In the genomic region with DNA sequence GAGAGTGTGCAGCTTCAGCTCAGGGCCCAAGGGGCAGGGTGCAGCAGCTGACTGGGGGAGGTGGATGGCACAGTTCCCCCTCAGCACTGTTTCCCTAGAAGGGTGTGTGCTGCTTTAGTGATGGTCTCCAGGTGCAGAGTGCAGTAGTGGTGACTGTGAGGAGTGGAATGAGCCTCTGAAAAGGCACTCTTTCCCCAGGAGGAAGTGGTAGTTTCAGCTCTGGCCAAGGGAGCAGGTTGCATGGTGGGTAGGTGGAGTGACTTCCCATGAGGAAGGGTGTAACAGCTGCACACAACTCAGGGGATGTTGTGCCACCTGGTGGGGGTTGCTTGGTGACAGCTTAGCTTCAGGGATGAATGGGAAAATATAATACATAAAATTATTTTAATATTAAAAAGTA, we compare ENCODE assay signal across 8 cellular contexts.
DNase-seq lines count a peak whose midpoint lies in the region; ATAC-seq and TF ChIP-seq lines count a peak whose summit lies in the region.

No MANE protein-coding gene starts in this region.

- H3K27ac Mint-ChIP-seq in neural progenitor cell = peak overlapping the region; percentile 7

- no peaks in the 10 kb centered on the region for H3K79me2 ChIP-seq in neural progenitor cell (ENCODE audit: low read depth)

- no peaks in the 10 kb centered on the region for H3K4me1 Mint-ChIP-seq in neural progenitor cell

- H3K9me3 ChIP-seq in neural progenitor cell (ENCODE audit: low read depth) = no peaks in the 10 kb centered on the region

- no peak overlapping the region for H3K4me2 ChIP-seq in neural progenitor cell

- no peak overlapping the region for H3K4me3 Mint-ChIP-seq in neural progenitor cell

- H3K27ac ChIP-seq in neural progenitor cell = no peak overlapping the region

- peak overlapping the region; percentile 50 for H2AFZ ChIP-seq in neural progenitor cell (replicated peaks)

- peaks cover 3% of the 10 kb centered on the region for H3K9me3 Mint-ChIP-seq in neural progenitor cell

- ATAC-seq in HG03175 (IDR thresholded peaks at IDR 0.05; ENCODE audit: unreplicated experiment) (peak; percentile 67), HG02798 (IDR thresholded peaks at IDR 0.05; ENCODE audit: poor library complexity, unreplicated experiment) (no peak)

- no peaks in the 10 kb centered on the region for H4K20me1 ChIP-seq in neural progenitor cell (ENCODE audit: low read depth)

- H3K9ac ChIP-seq in neural progenitor cell = no peak overlapping the region

- no peaks in the 10 kb centered on the region for H3K36me3 Mint-ChIP-seq in neural progenitor cell

- no peak overlapping the region for H3K4me3 ChIP-seq in neural progenitor cell

- H3K36me3 ChIP-seq in neural progenitor cell = no peaks in the 10 kb centered on the region

- no peaks in the 10 kb centered on the region for H3F3A ChIP-seq in neural progenitor cell (ENCODE audit: low read depth)

- DNase-seq in DMS53 (lab: John Stamatoyannopoulos, UW) (peak; percentile 54), DMS53 treated with DMSO at 0.1 percent for 48 hours (lab: John Stamatoyannopoulos, UW; ENCODE audit: unreplicated experiment) (no peak), RPMI8226 (peak; percentile 31), neural progenitor cell (ENCODE audit: low spot score) (peak; percentile 19), GM19240 (ENCODE audit: insufficient read length, low spot score) (no peak)
- DNase-seq in central memory CD4-positive, alpha-beta T cell = no peak

- peak; percentile 27 for TF ChIP-seq CTCF in neural progenitor cell (IDR thresholded peaks at IDR 0.05)

- no peaks in the 10 kb centered on the region for H3K4me1 ChIP-seq in neural progenitor cell

- no peaks in the 10 kb centered on the region for H3K27me3 ChIP-seq in neural progenitor cell

- peaks cover 2% of the 10 kb centered on the region for H3K27me3 Mint-ChIP-seq in neural progenitor cell (ENCODE audit: insufficient read depth, low read depth)

Comparison
In these comparisons a context has a peak if more than half of its experiments do, and no peak if none do; other contexts are left out.
1. DNase-seq: peak in DMS53 (single experiment), RPMI8226 (single experiment) and neural progenitor cell (single experiment); none in DMS53 treated with DMSO at 0.1 percent for 48 hours (single experiment), GM19240 (single experiment) and central memory CD4-positive, alpha-beta T cell (single experiment).